In genomic region chr5:171848911-171849520, GRCh38 we compare ENCODE assay signal across 1 cellular context.
TF ChIP-seq lines count a peak whose summit lies in the region.

No MANE protein-coding gene starts in this region.

TF ChIP-seq in GM23338, 12 proteins besides CTCF, POLR2A, EP300 and RAD21 (continued from another document):
- no peak for TF ChIP-seq ZNF462 (CRISPR knock-in tag; IDR thresholded peaks at IDR 0.05)
